Comparison of ENCODE assay signal across 9 cellular contexts in the genomic region with DNA sequence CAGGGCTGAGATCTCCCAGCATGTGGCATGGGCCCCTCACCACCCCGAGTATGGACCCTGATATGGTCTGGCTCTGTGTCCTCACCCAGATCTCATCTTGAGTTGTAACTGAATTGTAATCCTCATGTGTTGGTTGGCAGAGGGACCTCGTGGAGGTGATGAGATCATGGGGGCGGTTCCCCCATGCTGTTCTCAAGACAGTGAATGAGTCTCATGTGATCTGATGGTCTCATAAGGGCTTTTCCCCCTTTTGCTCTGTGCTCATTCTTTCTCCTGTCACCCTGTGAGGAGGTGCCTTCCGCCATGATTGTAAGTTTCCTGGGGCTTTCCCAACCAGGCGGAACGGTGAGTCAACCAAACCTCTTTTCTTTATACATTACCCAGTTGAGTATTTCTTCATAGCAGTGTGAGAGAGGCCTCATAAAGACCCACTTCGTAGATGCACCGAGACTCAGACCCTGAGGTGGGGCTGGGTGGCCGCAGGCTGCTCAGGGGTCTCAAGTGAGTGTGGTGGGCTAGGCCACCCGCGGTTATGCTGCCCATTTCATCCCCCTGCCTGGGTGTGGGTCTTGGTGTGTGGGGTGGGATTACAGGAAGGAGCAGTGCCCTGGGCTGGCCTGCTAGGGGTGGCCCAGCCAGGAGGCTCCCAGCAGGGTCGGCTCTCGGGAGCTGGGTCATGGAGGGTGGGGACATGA. TPM values are rescaled to one million over a fixed set of nuclear protein-coding genes. Genes with fewer than 3 reads are reported as not detected.
DNase-seq lines count a peak whose midpoint lies in the region; ATAC-seq and TF ChIP-seq lines count a peak whose summit lies in the region.
"Had no signal": no experiment of that assay in that cellular context is flagged by ENCODE, and none has a peak within 500 bp of the region (broad histone marks: within the 10 kb centered on the region; RNA-seq: fewer than 3 reads in every experiment).

No MANE protein-coding gene starts in this region.

- no peak overlapping the region for H3K27ac ChIP-seq in breast epithelium
- H3K27ac ChIP-seq in gastroesophageal sphincter, result no peak overlapping the region
- H3K27ac ChIP-seq: body of pancreas had no signal

- H3K27ac Mint-ChIP-seq in MCF 10A (ENCODE audit: low read depth, unreplicated experiment), result peak overlapping the region; percentile 32
- peak overlapping the region; percentile 76 for H3K27ac Mint-ChIP-seq in activated CD8-positive, alpha-beta T cell treated with anti-CD3 and anti-CD28 coated beads, Interleukin-2, amount 10 ng/mL, durations not matched to agents 7 days and 5 days

- no peaks in the 10 kb centered on the region for H3K4me1 ChIP-seq in breast epithelium
- peaks cover 0 to 12% (median 0%) of the 10 kb centered on the region in 3 donors for H3K4me1 ChIP-seq in gastroesophageal sphincter

- peaks cover 19% of the 10 kb centered on the region for H3K4me1 Mint-ChIP-seq in MCF 10A (ENCODE audit: insufficient read depth, unreplicated experiment)
- peaks cover 25% of the 10 kb centered on the region for H3K4me1 Mint-ChIP-seq in activated CD8-positive, alpha-beta T cell treated with anti-CD3 and anti-CD28 coated beads, Interleukin-2, amount 10 ng/mL, durations not matched to agents 7 days and 5 days (ENCODE audit: low read depth)

- no peaks in the 10 kb centered on the region for H3K36me3 Mint-ChIP-seq in MCF 10A (ENCODE audit: insufficient read depth, unreplicated experiment)
- no peaks in the 10 kb centered on the region for H3K36me3 Mint-ChIP-seq in activated CD8-positive, alpha-beta T cell treated with anti-CD3 and anti-CD28 coated beads, Interleukin-2, amount 10 ng/mL, durations not matched to agents 7 days and 5 days (ENCODE audit: low read depth)

- peaks cover 0 to 9% of the 10 kb centered on the region in 2 donors for H3K27me3 ChIP-seq in breast epithelium
- peaks cover 11% of the 10 kb centered on the region for H3K27me3 ChIP-seq in gastroesophageal sphincter

- 53% methylated on average over 9 of the region's 13 CpGs; no CpG with 5 or more reads in 1 of the 2 donors for WGBS in gastroesophageal sphincter (ENCODE audit: low coverage in 1 of 2), 2 donors

- H3K9me3 Mint-ChIP-seq in MCF 10A (ENCODE audit: unreplicated experiment), result peaks cover 8% of the 10 kb centered on the region
- no peaks in the 10 kb centered on the region for H3K9me3 Mint-ChIP-seq in activated CD8-positive, alpha-beta T cell treated with anti-CD3 and anti-CD28 coated beads, Interleukin-2, amount 10 ng/mL, durations not matched to agents 7 days and 5 days (ENCODE audit: insufficient read depth)

- no TSS peak for BruUV-seq in MCF 10A (replicated peaks; lab: Mats Ljungman, UMichigan)

- H3K36me3 ChIP-seq in breast epithelium (no peaks in the 10 kb centered on the region), gastroesophageal sphincter (no peaks in the 10 kb centered on the region)

- no peak for TF ChIP-seq CTCF in MCF 10A (IDR thresholded peaks at IDR 0.05; ENCODE audit: unreplicated experiment)
- TF ChIP-seq CTCF in breast epithelium (IDR thresholded peaks at IDR 0.05), result no peak
- no peak for TF ChIP-seq CTCF in gastroesophageal sphincter (IDR thresholded peaks at IDR 0.05)

- TF ChIP-seq POLR2A in breast epithelium (IDR thresholded peaks at IDR 0.05) (no peak), gastroesophageal sphincter (IDR thresholded peaks at IDR 0.05) (no peak)

- H3K4me3 ChIP-seq in breast epithelium (no peak overlapping the region), gastroesophageal sphincter (no peak overlapping the region)
- H3K4me3 ChIP-seq: body of pancreas had no signal

- DNase-seq in MCF 10A (ENCODE audit: unreplicated experiment) (peak; percentile 74), breast epithelium (ENCODE audit: low spot score in 2 of 2) (no peak), glomerular visceral epithelial cell (ENCODE audit: extremely low spot score) (peak; percentile 99), stromal cell of bone marrow (ENCODE audit: low read depth) (peak; percentile 45), cortex of kidney (lab: John Stamatoyannopoulos, UW) (no peak)
- DNase-seq in activated CD8-positive, alpha-beta T cell treated with anti-CD3 and anti-CD28 coated beads, Interleukin-2, amount 10 ng/mL, durations not matched to agents 7 days and 5 days, result peak; percentile 59

- POLR2A ChIA-PET in MCF 10A (lab: Yijun Ruan, JAX), result no interaction called here
- POLR2A ChIA-PET in activated CD8-positive, alpha-beta T cell treated with anti-CD3 and anti-CD28 coated beads, Interleukin-2, amount 10 ng/mL, durations not matched to agents 7 days and 5 days (lab: Charles Lee), result interaction anchor here (0.9 to 1.5 kb wide), 2 partner anchors 95 to 122 kb away, joined by 3 to 5 read pairs; a partner anchor contains a TSS

- CTCF ChIA-PET in MCF 10A (lab: Yijun Ruan, JAX), result interaction anchor here (0.5 to 2.9 kb wide), 7 partner anchors 9 to 490 kb away, joined by 3 to 17 read pairs (median 3); no protein-coding TSS in a partner anchor
- CTCF ChIA-PET in activated CD8-positive, alpha-beta T cell treated with anti-CD3 and anti-CD28 coated beads, Interleukin-2, amount 10 ng/mL, durations not matched to agents 7 days and 5 days (lab: Charles Lee), result interaction anchor here (1.3 to 2.9 kb wide), 4 partner anchors 101 to 306 kb away, joined by 4 to 18 read pairs (median 9); no protein-coding TSS in a partner anchor

- intact Hi-C loops in MCF 10A (cut with micrococcal nuclease) (loop anchor here (5.0 kb wide), 1 partner anchor 100 kb away; no protein-coding TSS in a partner anchor), breast epithelium (cut with DNase I; ENCODE audit: low total_unique reads) (loop anchor here (10.0 kb wide), 1 partner anchor 113 kb away; no protein-coding TSS in a partner anchor)

- no peak for TF ChIP-seq EP300 in gastroesophageal sphincter (IDR thresholded peaks at IDR 0.05)

- H3K27me3 Mint-ChIP-seq in MCF 10A (ENCODE audit: insufficient read depth, unreplicated experiment), result no peaks in the 10 kb centered on the region
- no peaks in the 10 kb centered on the region for H3K27me3 Mint-ChIP-seq in activated CD8-positive, alpha-beta T cell treated with anti-CD3 and anti-CD28 coated beads, Interleukin-2, amount 10 ng/mL, durations not matched to agents 7 days and 5 days (ENCODE audit: low read depth)

- ATAC-seq in HG03571 (IDR thresholded peaks at IDR 0.05; ENCODE audit: unreplicated experiment) (peak; percentile 69), gastroesophageal sphincter (no peak)
- peak; percentile 66 for ATAC-seq in activated CD8-positive, alpha-beta T cell treated with anti-CD3 and anti-CD28 coated beads, Interleukin-2, amount 10 ng/mL, durations not matched to agents 7 days and 5 days
- ATAC-seq: body of pancreas had no signal

- H3K4me3 Mint-ChIP-seq in MCF 10A (ENCODE audit: unreplicated experiment), result no peak overlapping the region
- H3K4me3 Mint-ChIP-seq in activated CD8-positive, alpha-beta T cell treated with anti-CD3 and anti-CD28 coated beads, Interleukin-2, amount 10 ng/mL, durations not matched to agents 7 days and 5 days, result no peak overlapping the region

- no peaks in the 10 kb centered on the region for H3K9me3 ChIP-seq in breast epithelium
- no peaks in the 10 kb centered on the region for H3K9me3 ChIP-seq in gastroesophageal sphincter
- H3K9me3 ChIP-seq: body of pancreas had no signal

RNA-seq across cellular contexts. Expression of a gene that starts 26.2 kb away (rescaled TPM):
- total RNA-seq in MCF 10A (2022), result not detected in 2 replicates
- total RNA-seq in breast epithelium, result under 1 TPM in 1 of 3 donors, not detected in 2; 0.73 TPM
- not detected for total RNA-seq in activated CD8-positive, alpha-beta T cell treated with anti-CD3 and anti-CD28 coated beads, Interleukin-2, amount 10 ng/mL, durations not matched to agents 7 days and 5 days
- 1 to 10 TPM in 2 of 4 donors, under 1 TPM in 2; 0.31 to 2.2 (median 1.1) TPM for total RNA-seq in gastroesophageal sphincter
- total RNA-seq: body of pancreas had no signal

Comparison
In these comparisons a context has a peak if more than half of its experiments do, and no peak if none do; other contexts are left out.
1. DNase-seq: peak in MCF 10A (single experiment), activated CD8-positive, alpha-beta T cell treated with anti-CD3 and anti-CD28 coated beads, Interleukin-2, amount 10 ng/mL, durations not matched to agents 7 days and 5 days (single experiment), glomerular visceral epithelial cell (single experiment) and stromal cell of bone marrow (single experiment); none in breast epithelium (0 of 2) and cortex of kidney (single experiment).